In the genomic region with DNA sequence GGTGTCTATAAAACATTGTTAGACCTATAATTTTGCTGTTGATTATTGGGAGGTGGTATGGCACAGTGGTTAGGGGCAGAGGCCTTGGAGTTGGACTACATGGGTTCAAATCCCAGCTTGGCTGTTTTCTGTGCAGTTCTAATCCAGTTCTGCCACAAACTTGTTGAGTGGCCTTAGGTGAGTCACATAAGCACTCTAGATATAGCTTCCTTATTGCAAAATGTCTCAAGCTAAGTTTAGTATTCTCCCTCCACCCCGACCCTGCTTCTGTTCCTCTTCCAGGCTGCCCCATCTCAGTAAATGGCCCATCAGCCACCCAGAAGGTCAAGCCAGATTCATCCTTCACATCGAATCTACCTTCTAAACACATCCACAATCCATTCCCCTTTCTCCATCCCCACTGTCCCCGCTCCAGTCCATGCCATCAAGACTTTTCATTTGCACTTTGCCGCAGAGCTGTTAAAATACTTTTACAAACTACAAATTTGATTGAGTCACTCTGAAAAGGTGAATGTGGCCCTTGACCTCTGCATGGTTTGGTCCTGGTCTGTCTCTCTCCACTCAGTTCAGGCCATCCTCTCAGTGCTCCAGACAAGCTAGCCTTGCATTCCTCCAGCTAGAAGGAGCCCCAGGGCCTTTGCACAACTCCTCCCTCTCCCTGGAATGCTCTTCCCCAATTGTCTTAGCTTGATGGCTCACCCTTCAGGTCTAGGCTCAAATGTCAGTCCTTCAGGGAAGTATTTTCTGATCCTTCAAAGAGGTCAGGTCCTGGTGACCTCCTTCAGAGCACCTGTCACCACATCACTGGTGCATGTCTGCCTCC, we compare ENCODE assay signal across 2 cellular contexts.
TF ChIP-seq lines count a peak whose summit lies in the region.

No MANE protein-coding gene starts in this region.

TF ChIP-seq in GM12878, 131 proteins besides CTCF, POLR2A, EP300 and RAD21 (continues in another document):
- TF ChIP-seq IRF4 (IDR thresholded peaks at IDR 0.05; ENCODE audit: low read depth, low read length) (no peak), BCL11A (IDR thresholded peaks at IDR 0.05; ENCODE audit: low read depth, low read length) (no peak), E4F1 (IDR thresholded peaks at IDR 0.05; ENCODE audit: borderline replicate concordance, partially characterized antibody) (no peak), HSF1 (IDR thresholded peaks at IDR 0.05; ENCODE audit: low read depth, low read length) (no peak), EED (IDR thresholded peaks at IDR 0.05; ENCODE audit: low read depth) (no peak), KLF5 (IDR thresholded peaks at IDR 0.05; ENCODE audit: partially characterized antibody) (no peak), BACH1 (IDR thresholded peaks at IDR 0.05; ENCODE audit: borderline replicate concordance) (no peak), FOXM1 (IDR thresholded peaks at IDR 0.05; ENCODE audit: low read depth, low read length) (no peak), E2F4 (IDR thresholded peaks at IDR 0.05; ENCODE audit: low read depth, low read length) (no peak), CHD1 (IDR thresholded peaks at IDR 0.05; ENCODE audit: low read depth, low read length) (no peak), IKZF1 (conservative IDR thresholded peaks at IDR 0.05) (no peak), KAT2A (conservative IDR thresholded peaks at IDR 0.05; ENCODE audit: control insufficient read depth, low read depth, low read length) (no peak), HDAC6 (IDR thresholded peaks at IDR 0.05; ENCODE audit: unreplicated experiment) (no peak)
- TF ChIP-seq, protein P1, sequence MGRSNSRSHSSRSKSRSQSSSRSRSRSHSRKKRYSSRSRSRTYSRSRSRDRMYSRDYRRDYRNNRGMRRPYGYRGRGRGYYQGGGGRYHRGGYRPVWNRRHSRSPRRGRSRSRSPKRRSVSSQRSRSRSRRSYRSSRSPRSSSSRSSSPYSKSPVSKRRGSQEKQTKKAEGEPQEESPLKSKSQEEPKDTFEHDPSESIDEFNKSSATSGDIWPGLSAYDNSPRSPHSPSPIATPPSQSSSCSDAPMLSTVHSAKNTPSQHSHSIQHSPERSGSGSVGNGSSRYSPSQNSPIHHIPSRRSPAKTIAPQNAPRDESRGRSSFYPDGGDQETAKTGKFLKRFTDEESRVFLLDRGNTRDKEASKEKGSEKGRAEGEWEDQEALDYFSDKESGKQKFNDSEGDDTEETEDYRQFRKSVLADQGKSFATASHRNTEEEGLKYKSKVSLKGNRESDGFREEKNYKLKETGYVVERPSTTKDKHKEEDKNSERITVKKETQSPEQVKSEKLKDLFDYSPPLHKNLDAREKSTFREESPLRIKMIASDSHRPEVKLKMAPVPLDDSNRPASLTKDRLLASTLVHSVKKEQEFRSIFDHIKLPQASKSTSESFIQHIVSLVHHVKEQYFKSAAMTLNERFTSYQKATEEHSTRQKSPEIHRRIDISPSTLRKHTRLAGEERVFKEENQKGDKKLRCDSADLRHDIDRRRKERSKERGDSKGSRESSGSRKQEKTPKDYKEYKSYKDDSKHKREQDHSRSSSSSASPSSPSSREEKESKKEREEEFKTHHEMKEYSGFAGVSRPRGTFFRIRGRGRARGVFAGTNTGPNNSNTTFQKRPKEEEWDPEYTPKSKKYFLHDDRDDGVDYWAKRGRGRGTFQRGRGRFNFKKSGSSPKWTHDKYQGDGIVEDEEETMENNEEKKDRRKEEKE (IDR thresholded peaks at IDR 0.05): no peak

TF ChIP-seq in WTC11, 78 proteins besides CTCF, POLR2A, EP300 and RAD21:
- no peak for TF ChIP-seq IRF2 (CRISPR knock-in tag; IDR thresholded peaks at IDR 0.05; ENCODE audit: borderline replicate concordance, low read depth)
- TF ChIP-seq, protein P2, sequence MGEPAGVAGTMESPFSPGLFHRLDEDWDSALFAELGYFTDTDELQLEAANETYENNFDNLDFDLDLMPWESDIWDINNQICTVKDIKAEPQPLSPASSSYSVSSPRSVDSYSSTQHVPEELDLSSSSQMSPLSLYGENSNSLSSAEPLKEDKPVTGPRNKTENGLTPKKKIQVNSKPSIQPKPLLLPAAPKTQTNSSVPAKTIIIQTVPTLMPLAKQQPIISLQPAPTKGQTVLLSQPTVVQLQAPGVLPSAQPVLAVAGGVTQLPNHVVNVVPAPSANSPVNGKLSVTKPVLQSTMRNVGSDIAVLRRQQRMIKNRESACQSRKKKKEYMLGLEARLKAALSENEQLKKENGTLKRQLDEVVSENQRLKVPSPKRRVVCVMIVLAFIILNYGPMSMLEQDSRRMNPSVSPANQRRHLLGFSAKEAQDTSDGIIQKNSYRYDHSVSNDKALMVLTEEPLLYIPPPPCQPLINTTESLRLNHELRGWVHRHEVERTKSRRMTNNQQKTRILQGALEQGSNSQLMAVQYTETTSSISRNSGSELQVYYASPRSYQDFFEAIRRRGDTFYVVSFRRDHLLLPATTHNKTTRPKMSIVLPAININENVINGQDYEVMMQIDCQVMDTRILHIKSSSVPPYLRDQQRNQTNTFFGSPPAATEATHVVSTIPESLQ (CRISPR knock-in tag; IDR thresholded peaks at IDR 0.05): no peak
- TF ChIP-seq ZBTB43 (CRISPR knock-in tag; IDR thresholded peaks at IDR 0.05): no peak
- no peak for TF ChIP-seq NFYB (CRISPR knock-in tag; conservative IDR thresholded peaks at IDR 0.05; ENCODE audit: low read depth)
